ENCODE assay signal across 17 cellular contexts in genomic region chr11:26947904-26948639, GRCh38. TPM values are rescaled to one million over a fixed set of nuclear protein-coding genes. Genes with fewer than 3 reads are reported as not detected.
DNase-seq lines count a peak whose midpoint lies in the region; ATAC-seq and TF ChIP-seq lines count a peak whose summit lies in the region.
"Had no signal": no experiment of that assay in that cellular context is flagged by ENCODE, and none has a peak within 500 bp of the region (broad histone marks: within the 10 kb centered on the region; RNA-seq: fewer than 3 reads in every experiment).

No MANE protein-coding gene starts in this region.

- peaks cover 0 to 9% (median 0%) of the 10 kb centered on the region in 9 donors for H3K4me1 ChIP-seq in heart right ventricle

- no peak overlapping the region for H3K27ac Mint-ChIP-seq in activated CD8-positive, alpha-beta T cell treated with anti-CD3 and anti-CD28 coated beads for 36 hours
- H3K27ac Mint-ChIP-seq in activated T-helper 17 cell treated with anti-CD3 and anti-CD28 coated beads, Interleukin-2, amount 50 U/mL, for 72 hours = no peak overlapping the region
- H3K27ac Mint-ChIP-seq: activated naive CD4-positive, alpha-beta T cell treated with anti-CD3 and anti-CD28 coated beads, Interleukin-2, amount 50 U/mL, for 72 hours; mesothelial cell of epicardium; progenitor cell of endocrine pancreas had no signal

- H3K4me1 Mint-ChIP-seq in activated CD8-positive, alpha-beta T cell treated with anti-CD3 and anti-CD28 coated beads for 36 hours (ENCODE audit: low read depth) = no peaks in the 10 kb centered on the region
- no peaks in the 10 kb centered on the region for H3K4me1 Mint-ChIP-seq in activated T-helper 17 cell treated with anti-CD3 and anti-CD28 coated beads, Interleukin-2, amount 50 U/mL, for 72 hours

- intact Hi-C loops in heart right ventricle (cut with DNase I) = loop anchor here in 1 of 10 donors (5.0 kb wide), 1 partner anchor 101 kb away; no protein-coding TSS in a partner anchor
- intact Hi-C loops in Right ventricle myocardium superior (cut with DNase I) = no loop called here
- intact Hi-C loops in activated CD8-positive, alpha-beta T cell treated with anti-CD3 and anti-CD28 coated beads for 36 hours (cut with micrococcal nuclease) = no loop called here

- TF ChIP-seq CTCF in heart right ventricle (IDR thresholded peaks at IDR 0.05) (no peak), omental fat pad (IDR thresholded peaks at IDR 0.05) (no peak)
- TF ChIP-seq CTCF in activated CD8-positive, alpha-beta T cell treated with anti-CD3 and anti-CD28 coated beads for 36 hours (IDR thresholded peaks at IDR 0.05) = no peak

- H3K4me3 ChIP-seq in heart right ventricle = no peak overlapping the region

- H3K9me3 Mint-ChIP-seq in activated CD8-positive, alpha-beta T cell treated with anti-CD3 and anti-CD28 coated beads for 36 hours = peaks cover 6% of the 10 kb centered on the region
- peaks cover 10% of the 10 kb centered on the region for H3K9me3 Mint-ChIP-seq in activated T-helper 17 cell treated with anti-CD3 and anti-CD28 coated beads, Interleukin-2, amount 50 U/mL, for 72 hours
- H3K9me3 Mint-ChIP-seq: mesothelial cell of epicardium had no signal

- H3K27me3 ChIP-seq in heart right ventricle = no peaks in the 10 kb centered on the region

- POLR2A ChIA-PET in activated CD8-positive, alpha-beta T cell treated with anti-CD3 and anti-CD28 coated beads for 36 hours (lab: Charles Lee) = no interaction called here

- ATAC-seq in heart right ventricle (peak in 2 of 8 donors; percentile 32 to 46), Right ventricle myocardium superior (ENCODE audit: poor library complexity) (no peak), omental fat pad (ENCODE audit: low FRiP score) (peak; percentile 28), GM21723 (IDR thresholded peaks at IDR 0.05; ENCODE audit: unreplicated experiment) (no peak), HG03520 (IDR thresholded peaks at IDR 0.05; ENCODE audit: unreplicated experiment) (no peak)
- no peak for ATAC-seq in activated CD8-positive, alpha-beta T cell treated with anti-CD3 and anti-CD28 coated beads for 36 hours
- ATAC-seq in activated T-helper 17 cell treated with anti-CD3 and anti-CD28 coated beads, Interleukin-2, amount 50 U/mL, for 72 hours (replicated peaks) = no peak
- ATAC-seq: activated naive CD4-positive, alpha-beta T cell treated with anti-CD3 and anti-CD28 coated beads, Interleukin-2, amount 50 U/mL, for 72 hours had no signal

- H3K4me3 Mint-ChIP-seq in activated CD8-positive, alpha-beta T cell treated with anti-CD3 and anti-CD28 coated beads for 36 hours = no peak overlapping the region
- no peak overlapping the region for H3K4me3 Mint-ChIP-seq in activated T-helper 17 cell treated with anti-CD3 and anti-CD28 coated beads, Interleukin-2, amount 50 U/mL, for 72 hours
- H3K4me3 Mint-ChIP-seq: mesothelial cell of epicardium had no signal

- WGBS in heart right ventricle, 2 donors = 63 to 77% methylated on average over 3 of the region's 3 CpGs

- no peaks in the 10 kb centered on the region for H3K36me3 Mint-ChIP-seq in activated CD8-positive, alpha-beta T cell treated with anti-CD3 and anti-CD28 coated beads for 36 hours (ENCODE audit: low read depth)
- no peaks in the 10 kb centered on the region for H3K36me3 Mint-ChIP-seq in activated T-helper 17 cell treated with anti-CD3 and anti-CD28 coated beads, Interleukin-2, amount 50 U/mL, for 72 hours (ENCODE audit: low read depth)
- H3K36me3 Mint-ChIP-seq: activated naive CD4-positive, alpha-beta T cell treated with anti-CD3 and anti-CD28 coated beads, Interleukin-2, amount 50 U/mL, for 72 hours; mesothelial cell of epicardium had no signal

- CTCF ChIA-PET in activated CD8-positive, alpha-beta T cell treated with anti-CD3 and anti-CD28 coated beads for 36 hours (lab: Charles Lee) = interaction anchor here (1.3 kb wide), 1 partner anchor 44 kb away, joined by 3 read pairs; no protein-coding TSS in a partner anchor

- no peak for DNase-seq in heart right ventricle
- no peak for DNase-seq in Right ventricle myocardium superior
- peak; percentile 45 for DNase-seq in dedifferentiated amniotic fluid mesenchymal stem cell (ENCODE audit: extremely low spot score)
- no peak for DNase-seq in omental fat pad (ENCODE audit: low spot score)
- no peak for DNase-seq in activated CD8-positive, alpha-beta T cell treated with anti-CD3 and anti-CD28 coated beads for 36 hours
- DNase-seq: activated CD8-positive, alpha-beta memory T cell treated with anti-CD3 and anti-CD28 coated beads, Interleukin-2, amount 50 U/mL, for 48 hours; erythroblast; GF-D8; NCI-H2081 treated with DMSO at 0.1 percent for 48 hours; stimulated activated naive CD4-positive, alpha-beta T cell had no signal

- no peaks in the 10 kb centered on the region for H3K9me3 ChIP-seq in heart right ventricle

- peak overlapping the region in 8 of 10 donors; percentile 13 to 72 (median 35) for H3K27ac ChIP-seq in heart right ventricle

- H3K36me3 ChIP-seq in heart right ventricle = no peaks in the 10 kb centered on the region

- H3K27me3 Mint-ChIP-seq in activated CD8-positive, alpha-beta T cell treated with anti-CD3 and anti-CD28 coated beads for 36 hours = no peaks in the 10 kb centered on the region
- H3K27me3 Mint-ChIP-seq in activated T-helper 17 cell treated with anti-CD3 and anti-CD28 coated beads, Interleukin-2, amount 50 U/mL, for 72 hours = no peaks in the 10 kb centered on the region
- H3K27me3 Mint-ChIP-seq: progenitor cell of endocrine pancreas had no signal

RNA-seq across cellular contexts. Expression of gene FIBIN, which starts 45.8 kb away (rescaled TPM):
- 10 to 100 TPM in 1 of 10 donors, 1 to 10 TPM in 9; 3.5 to 13.8 (median 6.8) TPM for total RNA-seq in heart right ventricle
- polyA plus RNA-seq in heart right ventricle = 1 to 10 TPM; 5.1 TPM
- total RNA-seq in Right ventricle myocardium superior = 8.6 TPM
- 10 to 100 TPM in 3 of 4 donors, 1 to 10 TPM in 1; 8.9 to 31.8 (median 24.8) TPM for total RNA-seq in omental fat pad
- not detected for total RNA-seq in activated CD8-positive, alpha-beta T cell treated with anti-CD3 and anti-CD28 coated beads for 36 hours
- not detected for total RNA-seq in activated T-helper 17 cell treated with anti-CD3 and anti-CD28 coated beads, Interleukin-2, amount 50 U/mL, for 72 hours
- total RNA-seq: A172; activated naive CD4-positive, alpha-beta T cell treated with anti-CD3 and anti-CD28 coated beads, Interleukin-2, amount 50 U/mL, for 72 hours had no signal
